ENCODE assay signal across 1 cellular context in the genomic region with DNA sequence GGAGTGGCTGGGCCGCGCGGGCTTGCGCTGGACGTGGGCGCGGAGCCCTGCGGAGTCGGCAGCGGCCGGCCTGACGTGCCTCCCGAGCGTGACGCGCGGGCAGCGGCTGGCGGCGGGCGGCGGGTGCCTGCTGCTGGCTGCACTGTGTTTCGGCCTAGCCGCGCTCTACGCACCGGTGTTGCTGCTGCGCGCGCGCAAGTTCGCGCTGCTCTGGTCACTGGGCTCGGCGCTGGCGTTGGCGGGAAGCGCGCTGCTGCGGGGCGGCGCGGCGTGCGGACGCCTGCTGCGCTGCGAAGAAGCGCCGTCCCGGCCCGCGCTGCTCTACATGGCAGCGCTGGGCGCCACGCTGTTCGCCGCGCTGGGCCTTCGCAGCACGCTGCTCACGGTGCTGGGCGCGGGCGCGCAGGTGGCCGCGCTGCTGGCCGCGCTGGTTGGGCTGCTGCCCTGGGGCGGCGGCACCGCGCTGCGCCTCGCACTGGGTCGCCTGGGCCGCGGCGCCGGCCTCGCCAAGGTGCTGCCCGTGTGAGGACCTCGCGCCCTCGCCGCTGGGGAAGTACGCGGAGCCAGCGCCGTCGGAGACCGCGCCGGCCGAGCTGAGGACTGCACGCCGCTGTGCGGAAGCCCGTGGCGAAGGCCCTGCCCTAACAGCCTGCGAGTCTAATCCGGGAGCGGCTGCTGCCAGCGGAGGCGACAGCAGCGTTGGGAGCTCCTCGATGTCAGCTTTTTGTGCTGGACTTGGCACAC.
TF ChIP-seq lines count a peak whose summit lies in the region.

No MANE protein-coding gene starts in this region.

TF ChIP-seq in HepG2, 621 proteins besides CTCF, POLR2A, EP300 and RAD21 (continued from another document and continues in another):
- TF ChIP-seq, protein P1, sequence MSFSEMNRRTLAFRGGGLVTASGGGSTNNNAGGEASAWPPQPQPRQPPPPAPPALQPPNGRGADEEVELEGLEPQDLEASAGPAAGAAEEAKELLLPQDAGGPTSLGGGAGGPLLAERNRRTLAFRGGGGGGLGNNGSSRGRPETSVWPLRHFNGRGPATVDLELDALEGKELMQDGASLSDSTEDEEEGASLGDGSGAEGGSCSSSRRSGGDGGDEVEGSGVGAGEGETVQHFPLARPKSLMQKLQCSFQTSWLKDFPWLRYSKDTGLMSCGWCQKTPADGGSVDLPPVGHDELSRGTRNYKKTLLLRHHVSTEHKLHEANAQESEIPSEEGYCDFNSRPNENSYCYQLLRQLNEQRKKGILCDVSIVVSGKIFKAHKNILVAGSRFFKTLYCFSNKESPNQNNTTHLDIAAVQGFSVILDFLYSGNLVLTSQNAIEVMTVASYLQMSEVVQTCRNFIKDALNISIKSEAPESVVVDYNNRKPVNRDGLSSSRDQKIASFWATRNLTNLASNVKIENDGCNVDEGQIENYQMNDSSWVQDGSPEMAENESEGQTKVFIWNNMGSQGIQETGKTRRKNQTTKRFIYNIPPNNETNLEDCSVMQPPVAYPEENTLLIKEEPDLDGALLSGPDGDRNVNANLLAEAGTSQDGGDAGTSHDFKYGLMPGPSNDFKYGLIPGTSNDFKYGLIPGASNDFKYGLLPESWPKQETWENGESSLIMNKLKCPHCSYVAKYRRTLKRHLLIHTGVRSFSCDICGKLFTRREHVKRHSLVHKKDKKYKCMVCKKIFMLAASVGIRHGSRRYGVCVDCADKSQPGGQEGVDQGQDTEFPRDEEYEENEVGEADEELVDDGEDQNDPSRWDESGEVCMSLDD (CRISPR knock-in tag; IDR thresholded peaks at IDR 0.05; ENCODE audit: borderline replicate concordance), result peak; percentile 86
- TF ChIP-seq, protein P2, sequence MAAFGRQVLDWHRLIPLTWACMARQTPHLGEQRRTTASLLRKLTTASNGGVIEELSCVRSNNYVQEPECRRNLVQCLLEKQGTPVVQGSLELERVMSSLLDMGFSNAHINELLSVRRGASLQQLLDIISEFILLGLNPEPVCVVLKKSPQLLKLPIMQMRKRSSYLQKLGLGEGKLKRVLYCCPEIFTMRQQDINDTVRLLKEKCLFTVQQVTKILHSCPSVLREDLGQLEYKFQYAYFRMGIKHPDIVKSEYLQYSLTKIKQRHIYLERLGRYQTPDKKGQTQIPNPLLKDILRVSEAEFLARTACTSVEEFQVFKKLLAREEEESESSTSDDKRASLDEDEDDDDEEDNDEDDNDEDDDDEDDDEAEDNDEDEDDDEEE (CRISPR knock-in tag; IDR thresholded peaks at IDR 0.05), result no peak
- no peak for TF ChIP-seq ETV6 (CRISPR knock-in tag; conservative IDR thresholded peaks at IDR 0.05)
- TF ChIP-seq SP5 (CRISPR knock-in tag; IDR thresholded peaks at IDR 0.05; ENCODE audit: borderline replicate concordance, low read depth), result no peak
- TF ChIP-seq, protein P3, sequence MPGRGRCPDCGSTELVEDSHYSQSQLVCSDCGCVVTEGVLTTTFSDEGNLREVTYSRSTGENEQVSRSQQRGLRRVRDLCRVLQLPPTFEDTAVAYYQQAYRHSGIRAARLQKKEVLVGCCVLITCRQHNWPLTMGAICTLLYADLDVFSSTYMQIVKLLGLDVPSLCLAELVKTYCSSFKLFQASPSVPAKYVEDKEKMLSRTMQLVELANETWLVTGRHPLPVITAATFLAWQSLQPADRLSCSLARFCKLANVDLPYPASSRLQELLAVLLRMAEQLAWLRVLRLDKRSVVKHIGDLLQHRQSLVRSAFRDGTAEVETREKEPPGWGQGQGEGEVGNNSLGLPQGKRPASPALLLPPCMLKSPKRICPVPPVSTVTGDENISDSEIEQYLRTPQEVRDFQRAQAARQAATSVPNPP (CRISPR knock-in tag; IDR thresholded peaks at IDR 0.05), result no peak
- no peak; the same call in 1 of the 2 replicates for TF ChIP-seq ISX (CRISPR knock-in tag; conservative IDR thresholded peaks at IDR 0.05)
- TF ChIP-seq, protein P4, sequence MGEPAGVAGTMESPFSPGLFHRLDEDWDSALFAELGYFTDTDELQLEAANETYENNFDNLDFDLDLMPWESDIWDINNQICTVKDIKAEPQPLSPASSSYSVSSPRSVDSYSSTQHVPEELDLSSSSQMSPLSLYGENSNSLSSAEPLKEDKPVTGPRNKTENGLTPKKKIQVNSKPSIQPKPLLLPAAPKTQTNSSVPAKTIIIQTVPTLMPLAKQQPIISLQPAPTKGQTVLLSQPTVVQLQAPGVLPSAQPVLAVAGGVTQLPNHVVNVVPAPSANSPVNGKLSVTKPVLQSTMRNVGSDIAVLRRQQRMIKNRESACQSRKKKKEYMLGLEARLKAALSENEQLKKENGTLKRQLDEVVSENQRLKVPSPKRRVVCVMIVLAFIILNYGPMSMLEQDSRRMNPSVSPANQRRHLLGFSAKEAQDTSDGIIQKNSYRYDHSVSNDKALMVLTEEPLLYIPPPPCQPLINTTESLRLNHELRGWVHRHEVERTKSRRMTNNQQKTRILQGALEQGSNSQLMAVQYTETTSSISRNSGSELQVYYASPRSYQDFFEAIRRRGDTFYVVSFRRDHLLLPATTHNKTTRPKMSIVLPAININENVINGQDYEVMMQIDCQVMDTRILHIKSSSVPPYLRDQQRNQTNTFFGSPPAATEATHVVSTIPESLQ (CRISPR knock-in tag; conservative IDR thresholded peaks at IDR 0.05), result no peak
- TF ChIP-seq, protein P5, sequence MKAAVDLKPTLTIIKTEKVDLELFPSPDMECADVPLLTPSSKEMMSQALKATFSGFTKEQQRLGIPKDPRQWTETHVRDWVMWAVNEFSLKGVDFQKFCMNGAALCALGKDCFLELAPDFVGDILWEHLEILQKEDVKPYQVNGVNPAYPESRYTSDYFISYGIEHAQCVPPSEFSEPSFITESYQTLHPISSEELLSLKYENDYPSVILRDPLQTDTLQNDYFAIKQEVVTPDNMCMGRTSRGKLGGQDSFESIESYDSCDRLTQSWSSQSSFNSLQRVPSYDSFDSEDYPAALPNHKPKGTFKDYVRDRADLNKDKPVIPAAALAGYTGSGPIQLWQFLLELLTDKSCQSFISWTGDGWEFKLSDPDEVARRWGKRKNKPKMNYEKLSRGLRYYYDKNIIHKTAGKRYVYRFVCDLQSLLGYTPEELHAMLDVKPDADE (CRISPR knock-in tag; IDR thresholded peaks at IDR 0.05), result peak; percentile 86; the same call in 1 of the 2 replicates
- TF ChIP-seq ZNF720 (CRISPR knock-in tag; IDR thresholded peaks at IDR 0.05), result no peak
- TF ChIP-seq TRIM24 (CRISPR knock-in tag; IDR thresholded peaks at IDR 0.05), result no peak
- TF ChIP-seq RAD51 (IDR thresholded peaks at IDR 0.05; ENCODE audit: borderline replicate concordance), result no peak
- TF ChIP-seq, protein P6, sequence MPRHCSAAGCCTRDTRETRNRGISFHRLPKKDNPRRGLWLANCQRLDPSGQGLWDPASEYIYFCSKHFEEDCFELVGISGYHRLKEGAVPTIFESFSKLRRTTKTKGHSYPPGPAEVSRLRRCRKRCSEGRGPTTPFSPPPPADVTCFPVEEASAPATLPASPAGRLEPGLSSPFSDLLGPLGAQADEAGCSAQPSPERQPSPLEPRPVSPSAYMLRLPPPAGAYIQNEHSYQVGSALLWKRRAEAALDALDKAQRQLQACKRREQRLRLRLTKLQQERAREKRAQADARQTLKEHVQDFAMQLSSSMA (CRISPR knock-in tag; IDR thresholded peaks at IDR 0.05), result peak; percentile 80; the same call in 1 of the 2 replicates
- no peak for TF ChIP-seq CC2D1A (CRISPR knock-in tag; IDR thresholded peaks at IDR 0.05)
- TF ChIP-seq, protein P7, sequence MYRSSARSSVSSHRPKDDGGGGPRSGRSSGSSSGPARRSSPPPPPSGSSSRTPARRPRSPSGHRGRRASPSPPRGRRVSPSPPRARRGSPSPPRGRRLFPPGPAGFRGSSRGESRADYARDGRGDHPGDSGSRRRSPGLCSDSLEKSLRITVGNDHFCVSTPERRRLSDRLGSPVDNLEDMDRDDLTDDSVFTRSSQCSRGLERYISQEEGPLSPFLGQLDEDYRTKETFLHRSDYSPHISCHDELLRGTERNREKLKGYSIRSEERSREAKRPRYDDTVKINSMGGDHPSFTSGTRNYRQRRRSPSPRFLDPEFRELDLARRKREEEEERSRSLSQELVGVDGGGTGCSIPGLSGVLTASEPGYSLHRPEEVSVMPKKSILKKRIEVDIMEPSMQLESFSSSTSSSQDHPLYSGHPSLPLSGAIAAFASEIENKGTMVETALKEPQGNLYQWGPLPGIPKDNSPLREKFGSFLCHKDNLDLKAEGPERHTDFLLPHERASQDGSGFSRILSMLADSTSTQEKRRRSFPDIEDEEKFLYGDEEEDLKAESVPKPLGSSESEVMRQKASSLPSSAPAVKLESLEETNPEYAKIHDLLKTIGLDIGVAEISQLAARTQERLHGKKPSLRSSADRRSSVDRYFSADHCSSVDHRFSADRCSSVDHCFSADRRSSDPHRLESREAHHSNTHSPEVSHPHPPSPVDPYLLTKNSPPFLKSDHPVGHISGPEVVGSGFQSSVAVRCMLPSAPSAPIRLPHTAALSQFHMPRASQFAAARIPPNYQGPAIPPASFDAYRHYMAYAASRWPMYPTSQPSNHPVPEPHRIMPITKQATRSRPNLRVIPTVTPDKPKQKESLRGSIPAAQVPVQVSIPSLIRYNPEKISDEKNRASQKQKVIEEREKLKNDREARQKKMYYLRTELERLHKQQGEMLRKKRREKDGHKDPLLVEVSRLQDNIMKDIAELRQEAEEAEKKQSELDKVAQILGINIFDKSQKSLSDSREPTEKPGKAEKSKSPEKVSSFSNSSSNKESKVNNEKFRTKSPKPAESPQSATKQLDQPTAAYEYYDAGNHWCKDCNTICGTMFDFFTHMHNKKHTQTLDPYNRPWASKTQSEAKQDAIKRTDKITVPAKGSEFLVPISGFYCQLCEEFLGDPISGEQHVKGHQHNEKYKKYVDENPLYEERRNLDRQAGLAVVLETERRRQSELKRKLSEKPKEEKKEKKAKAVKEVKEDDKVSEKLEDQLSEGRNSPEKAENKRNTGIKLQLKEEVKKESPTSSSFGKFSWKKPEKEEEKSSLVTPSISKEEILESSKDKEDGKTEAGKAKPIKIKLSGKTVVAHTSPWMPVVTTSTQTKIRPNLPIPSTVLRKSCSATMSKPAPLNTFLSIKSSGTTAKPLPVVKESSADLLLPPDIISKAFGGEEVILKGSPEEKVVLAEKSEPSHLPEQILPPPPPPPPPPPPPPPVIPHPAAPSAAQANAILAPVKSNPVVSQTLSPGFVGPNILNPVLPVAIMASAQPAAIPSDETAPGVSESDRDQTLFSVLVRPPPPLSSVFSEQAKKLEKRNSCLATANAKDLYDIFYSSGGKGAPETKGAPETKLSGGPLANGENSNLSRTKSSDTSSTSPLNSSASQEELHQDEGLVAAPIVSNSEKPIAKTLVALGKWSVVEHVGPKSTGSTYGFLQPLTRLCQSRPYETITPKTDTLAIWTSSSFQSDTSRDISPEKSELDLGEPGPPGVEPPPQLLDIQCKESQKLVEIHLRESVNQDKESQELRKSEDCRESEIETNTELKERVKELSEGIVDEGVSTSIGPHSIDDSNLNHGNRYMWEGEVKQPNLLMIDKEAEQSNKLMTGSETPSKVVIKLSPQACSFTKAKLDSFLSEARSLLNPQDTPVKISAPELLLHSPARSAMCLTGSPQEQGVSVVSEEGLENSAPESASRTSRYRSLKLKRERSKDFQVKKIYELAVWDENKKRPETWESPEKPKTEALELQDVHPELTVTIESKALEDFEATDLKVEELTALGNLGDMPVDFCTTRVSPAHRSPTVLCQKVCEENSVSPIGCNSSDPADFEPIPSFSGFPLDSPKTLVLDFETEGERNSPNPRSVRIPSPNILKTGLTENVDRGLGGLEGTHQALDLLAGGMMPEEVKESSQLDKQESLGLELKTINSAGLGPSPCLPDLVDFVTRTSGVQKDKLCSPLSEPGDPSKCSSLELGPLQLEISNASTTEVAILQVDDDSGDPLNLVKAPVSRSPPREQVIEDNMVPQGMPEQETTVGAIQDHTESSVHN (CRISPR knock-in tag; IDR thresholded peaks at IDR 0.05), result no peak; the same call in 1 of the 2 replicates
- TF ChIP-seq ZBTB8A (CRISPR knock-in tag; IDR thresholded peaks at IDR 0.05; ENCODE audit: borderline replicate concordance, low read depth), result no peak
- TF ChIP-seq SIN3A (IDR thresholded peaks at IDR 0.05; ENCODE audit: borderline replicate concordance, low read depth, low read length), result 0 out of 2 replicates have a peak, but pooled peaks have one; percentile 21
- TF ChIP-seq, protein P8, sequence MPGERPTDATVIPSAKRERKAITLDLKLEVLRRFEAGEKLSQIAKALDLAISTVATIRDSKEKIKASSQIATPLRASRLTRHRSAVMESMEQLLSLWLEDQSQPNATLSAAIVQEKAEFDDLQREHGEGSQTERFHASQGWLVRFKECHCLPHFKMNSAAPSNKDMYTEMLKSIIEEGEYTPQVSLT (CRISPR knock-in tag; IDR thresholded peaks at IDR 0.05; ENCODE audit: borderline replicate concordance, low read depth), result no peak
- peak; percentile 31; the same call in 1 of the 2 replicates for TF ChIP-seq CREB1 (IDR thresholded peaks at IDR 0.05)
- TF ChIP-seq CREB1 (CRISPR knock-in tag; IDR thresholded peaks at IDR 0.05), result no peak
- no peak for TF ChIP-seq KDM6A (CRISPR knock-in tag; IDR thresholded peaks at IDR 0.05; ENCODE audit: low read depth)
- peak; percentile 93 for TF ChIP-seq ZNF552 (CRISPR knock-in tag; IDR thresholded peaks at IDR 0.05; ENCODE audit: borderline replicate concordance)
- TF ChIP-seq, protein P9, sequence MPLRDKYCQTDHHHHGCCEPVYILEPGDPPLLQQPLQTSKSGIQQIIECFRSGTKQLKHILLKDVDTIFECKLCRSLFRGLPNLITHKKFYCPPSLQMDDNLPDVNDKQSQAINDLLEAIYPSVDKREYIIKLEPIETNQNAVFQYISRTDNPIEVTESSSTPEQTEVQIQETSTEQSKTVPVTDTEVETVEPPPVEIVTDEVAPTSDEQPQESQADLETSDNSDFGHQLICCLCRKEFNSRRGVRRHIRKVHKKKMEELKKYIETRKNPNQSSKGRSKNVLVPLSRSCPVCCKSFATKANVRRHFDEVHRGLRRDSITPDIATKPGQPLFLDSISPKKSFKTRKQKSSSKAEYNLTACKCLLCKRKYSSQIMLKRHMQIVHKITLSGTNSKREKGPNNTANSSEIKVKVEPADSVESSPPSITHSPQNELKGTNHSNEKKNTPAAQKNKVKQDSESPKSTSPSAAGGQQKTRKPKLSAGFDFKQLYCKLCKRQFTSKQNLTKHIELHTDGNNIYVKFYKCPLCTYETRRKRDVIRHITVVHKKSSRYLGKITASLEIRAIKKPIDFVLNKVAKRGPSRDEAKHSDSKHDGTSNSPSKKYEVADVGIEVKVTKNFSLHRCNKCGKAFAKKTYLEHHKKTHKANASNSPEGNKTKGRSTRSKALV (CRISPR knock-in tag; IDR thresholded peaks at IDR 0.05), result peak; percentile 97
